23 cellular contexts compared by ENCODE assay signal in the genomic region with DNA sequence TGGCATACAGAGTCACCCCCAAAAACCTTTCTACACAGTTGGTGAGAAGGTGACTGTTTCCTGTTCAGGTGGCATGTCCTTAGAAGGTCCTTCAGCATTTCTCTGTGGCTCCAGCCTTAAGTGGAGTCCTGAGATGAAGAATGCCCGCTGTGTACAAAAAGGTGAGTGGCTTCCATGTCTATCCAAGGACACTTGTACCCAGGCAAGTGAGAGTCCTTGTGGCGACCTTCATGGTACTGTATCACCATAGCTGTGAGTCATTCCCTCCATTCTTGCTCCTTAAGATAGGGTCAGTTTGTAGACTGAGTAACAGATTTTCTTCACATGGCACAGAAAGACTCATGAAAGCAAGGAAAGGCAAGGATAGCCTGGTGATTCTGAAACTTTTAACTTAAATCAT.
"Had no signal": no experiment of that assay in that cellular context is flagged by ENCODE, and none has a peak within 500 bp of the region (broad histone marks: within the 10 kb centered on the region; RNA-seq: fewer than 3 reads in every experiment).

No MANE protein-coding gene starts in this region.

- H3K36me3 ChIP-seq: gastroesophageal sphincter had no signal

- FAIRE-seq: colon, endothelial cell of umbilical vein had no signal

- H3K4me2 ChIP-seq: hepatocyte had no signal

- H2AFZ ChIP-seq: hepatocyte had no signal

- ATAC-seq: esophagus mucosa, foreskin keratinocyte, gastroesophageal sphincter, heart left ventricle, left colon, left lobe of liver, left ventricle myocardium superior, mucosa of descending colon had no signal

- H3K9me3 ChIP-seq: gastroesophageal sphincter, mucosa of descending colon had no signal

- H3K4me3 ChIP-seq: coronary artery, dorsolateral prefrontal cortex, gastroesophageal sphincter, heart left ventricle, hepatocyte, mucosa of descending colon had no signal

- DNase-seq: dermis blood vessel endothelial cell; dorsolateral prefrontal cortex; effector CD4-positive, alpha-beta T cell; effector memory CD4-positive, alpha-beta T cell; foreskin keratinocyte; heart left ventricle; hypothalamus; immature natural killer cell; islet precursor cell; kidney; kidney glomerular epithelial cell; left colon; left ventricle myocardium superior; mesenchymal stem cell; mucosa of descending colon; naive B cell had no signal

- H3K27ac ChIP-seq: coronary artery, dorsolateral prefrontal cortex, foreskin keratinocyte, gastroesophageal sphincter, heart left ventricle, hepatocyte had no signal

- H3K27me3 ChIP-seq: dorsolateral prefrontal cortex, foreskin keratinocyte, gastroesophageal sphincter, heart left ventricle, hepatocyte had no signal

- H3K4me1 ChIP-seq: foreskin keratinocyte, gastroesophageal sphincter, heart left ventricle had no signal
